In the genomic region with DNA sequence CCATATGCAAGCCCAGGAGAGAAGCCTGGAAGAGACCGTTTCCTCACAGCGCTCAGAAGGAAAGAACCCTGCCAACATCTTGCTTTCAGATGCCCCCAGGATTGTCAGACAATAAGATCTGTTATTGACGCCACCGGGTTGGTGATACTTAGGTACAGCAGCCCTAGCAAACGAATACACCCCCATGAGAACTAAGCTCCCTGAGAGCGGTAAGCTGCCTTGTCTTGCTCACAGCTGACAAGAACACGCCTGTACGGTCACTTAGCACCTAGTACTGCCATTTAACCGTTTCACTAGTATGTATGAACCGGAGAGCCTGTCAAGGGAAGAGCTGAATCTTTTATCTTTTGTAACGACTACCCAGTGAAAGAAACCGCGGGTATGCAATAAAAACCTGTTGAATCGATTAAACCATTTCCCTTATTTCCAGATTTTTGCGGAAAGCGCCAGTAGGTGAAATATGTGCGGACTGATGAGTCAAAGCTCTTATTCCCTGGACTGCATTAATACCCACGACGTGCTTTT, we compare ENCODE assay signal across 1 cellular context.
TF ChIP-seq lines count a peak whose summit lies in the region.

No MANE protein-coding gene starts in this region.

TF ChIP-seq in HEK293, 187 proteins besides CTCF, POLR2A, EP300 and RAD21 (continued from another document):
- TF ChIP-seq, protein P1, sequence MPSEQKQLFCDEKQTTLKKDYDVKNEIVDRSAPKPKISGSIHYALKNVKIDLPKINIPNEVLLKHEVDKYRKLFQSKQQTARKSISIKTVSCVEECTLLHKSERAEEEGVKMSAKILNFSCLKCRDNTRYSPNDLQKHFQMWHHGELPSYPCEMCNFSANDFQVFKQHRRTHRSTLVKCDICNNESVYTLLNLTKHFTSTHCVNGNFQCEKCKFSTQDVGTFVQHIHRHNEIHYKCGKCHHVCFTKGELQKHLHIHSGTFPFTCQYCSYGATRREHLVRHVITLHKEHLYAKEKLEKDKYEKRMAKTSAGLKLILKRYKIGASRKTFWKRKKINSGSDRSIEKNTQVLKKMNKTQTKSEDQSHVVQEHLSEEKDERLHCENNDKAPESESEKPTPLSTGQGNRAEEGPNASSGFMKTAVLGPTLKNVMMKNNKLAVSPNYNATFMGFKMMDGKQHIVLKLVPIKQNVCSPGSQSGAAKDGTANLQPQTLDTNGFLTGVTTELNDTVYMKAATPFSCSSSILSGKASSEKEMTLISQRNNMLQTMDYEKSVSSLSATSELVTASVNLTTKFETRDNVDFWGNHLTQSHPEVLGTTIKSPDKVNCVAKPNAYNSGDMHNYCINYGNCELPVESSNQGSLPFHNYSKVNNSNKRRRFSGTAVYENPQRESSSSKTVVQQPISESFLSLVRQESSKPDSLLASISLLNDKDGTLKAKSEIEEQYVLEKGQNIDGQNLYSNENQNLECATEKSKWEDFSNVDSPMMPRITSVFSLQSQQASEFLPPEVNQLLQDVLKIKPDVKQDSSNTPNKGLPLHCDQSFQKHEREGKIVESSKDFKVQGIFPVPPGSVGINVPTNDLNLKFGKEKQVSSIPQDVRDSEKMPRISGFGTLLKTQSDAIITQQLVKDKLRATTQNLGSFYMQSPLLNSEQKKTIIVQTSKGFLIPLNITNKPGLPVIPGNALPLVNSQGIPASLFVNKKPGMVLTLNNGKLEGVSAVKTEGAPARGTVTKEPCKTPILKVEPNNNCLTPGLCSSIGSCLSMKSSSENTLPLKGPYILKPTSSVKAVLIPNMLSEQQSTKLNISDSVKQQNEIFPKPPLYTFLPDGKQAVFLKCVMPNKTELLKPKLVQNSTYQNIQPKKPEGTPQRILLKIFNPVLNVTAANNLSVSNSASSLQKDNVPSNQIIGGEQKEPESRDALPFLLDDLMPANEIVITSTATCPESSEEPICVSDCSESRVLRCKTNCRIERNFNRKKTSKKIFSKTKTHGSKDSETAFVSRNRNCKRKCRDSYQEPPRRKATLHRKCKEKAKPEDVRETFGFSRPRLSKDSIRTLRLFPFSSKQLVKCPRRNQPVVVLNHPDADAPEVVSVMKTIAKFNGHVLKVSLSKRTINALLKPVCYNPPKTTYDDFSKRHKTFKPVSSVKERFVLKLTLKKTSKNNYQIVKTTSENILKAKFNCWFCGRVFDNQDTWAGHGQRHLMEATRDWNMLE (tag by site-specific recombination; conservative IDR thresholded peaks at IDR 0.05; ENCODE audit: low read depth): no peak
- TF ChIP-seq ZNF335 (tag by site-specific recombination; conservative IDR thresholded peaks at IDR 0.05) (peak; percentile 35; the same call in 1 of the 2 replicates), ZNF707 (tag by site-specific recombination; IDR thresholded peaks at IDR 0.05) (no peak), MYNN (tag by site-specific recombination; IDR thresholded peaks at IDR 0.05; ENCODE audit: borderline replicate concordance) (no peak), SP3 (tag by site-specific recombination; IDR thresholded peaks at IDR 0.05) (no peak), GLIS1 (tag by site-specific recombination; IDR thresholded peaks at IDR 0.05) (no peak), ZNF549 (tag by site-specific recombination; IDR thresholded peaks at IDR 0.05) (no peak), GLIS2 (tag by site-specific recombination; IDR thresholded peaks at IDR 0.05) (no peak), SP2 (tag by site-specific recombination; IDR thresholded peaks at IDR 0.05) (no peak), ZNF140 (tag by site-specific recombination; IDR thresholded peaks at IDR 0.05) (no peak), ZBTB48 (tag by site-specific recombination; IDR thresholded peaks at IDR 0.05) (no peak; the same call in 1 of the 2 replicates), SCRT2 (tag by site-specific recombination; IDR thresholded peaks at IDR 0.05) (peak; percentile 99)
- TF ChIP-seq, protein P2, sequence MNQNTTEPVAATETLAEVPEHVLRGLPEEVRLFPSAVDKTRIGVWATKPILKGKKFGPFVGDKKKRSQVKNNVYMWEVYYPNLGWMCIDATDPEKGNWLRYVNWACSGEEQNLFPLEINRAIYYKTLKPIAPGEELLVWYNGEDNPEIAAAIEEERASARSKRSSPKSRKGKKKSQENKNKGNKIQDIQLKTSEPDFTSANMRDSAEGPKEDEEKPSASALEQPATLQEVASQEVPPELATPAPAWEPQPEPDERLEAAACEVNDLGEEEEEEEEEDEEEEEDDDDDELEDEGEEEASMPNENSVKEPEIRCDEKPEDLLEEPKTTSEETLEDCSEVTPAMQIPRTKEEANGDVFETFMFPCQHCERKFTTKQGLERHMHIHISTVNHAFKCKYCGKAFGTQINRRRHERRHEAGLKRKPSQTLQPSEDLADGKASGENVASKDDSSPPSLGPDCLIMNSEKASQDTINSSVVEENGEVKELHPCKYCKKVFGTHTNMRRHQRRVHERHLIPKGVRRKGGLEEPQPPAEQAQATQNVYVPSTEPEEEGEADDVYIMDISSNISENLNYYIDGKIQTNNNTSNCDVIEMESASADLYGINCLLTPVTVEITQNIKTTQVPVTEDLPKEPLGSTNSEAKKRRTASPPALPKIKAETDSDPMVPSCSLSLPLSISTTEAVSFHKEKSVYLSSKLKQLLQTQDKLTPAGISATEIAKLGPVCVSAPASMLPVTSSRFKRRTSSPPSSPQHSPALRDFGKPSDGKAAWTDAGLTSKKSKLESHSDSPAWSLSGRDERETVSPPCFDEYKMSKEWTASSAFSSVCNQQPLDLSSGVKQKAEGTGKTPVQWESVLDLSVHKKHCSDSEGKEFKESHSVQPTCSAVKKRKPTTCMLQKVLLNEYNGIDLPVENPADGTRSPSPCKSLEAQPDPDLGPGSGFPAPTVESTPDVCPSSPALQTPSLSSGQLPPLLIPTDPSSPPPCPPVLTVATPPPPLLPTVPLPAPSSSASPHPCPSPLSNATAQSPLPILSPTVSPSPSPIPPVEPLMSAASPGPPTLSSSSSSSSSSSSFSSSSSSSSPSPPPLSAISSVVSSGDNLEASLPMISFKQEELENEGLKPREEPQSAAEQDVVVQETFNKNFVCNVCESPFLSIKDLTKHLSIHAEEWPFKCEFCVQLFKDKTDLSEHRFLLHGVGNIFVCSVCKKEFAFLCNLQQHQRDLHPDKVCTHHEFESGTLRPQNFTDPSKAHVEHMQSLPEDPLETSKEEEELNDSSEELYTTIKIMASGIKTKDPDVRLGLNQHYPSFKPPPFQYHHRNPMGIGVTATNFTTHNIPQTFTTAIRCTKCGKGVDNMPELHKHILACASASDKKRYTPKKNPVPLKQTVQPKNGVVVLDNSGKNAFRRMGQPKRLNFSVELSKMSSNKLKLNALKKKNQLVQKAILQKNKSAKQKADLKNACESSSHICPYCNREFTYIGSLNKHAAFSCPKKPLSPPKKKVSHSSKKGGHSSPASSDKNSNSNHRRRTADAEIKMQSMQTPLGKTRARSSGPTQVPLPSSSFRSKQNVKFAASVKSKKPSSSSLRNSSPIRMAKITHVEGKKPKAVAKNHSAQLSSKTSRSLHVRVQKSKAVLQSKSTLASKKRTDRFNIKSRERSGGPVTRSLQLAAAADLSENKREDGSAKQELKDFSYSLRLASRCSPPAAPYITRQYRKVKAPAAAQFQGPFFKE (tag by site-specific recombination; IDR thresholded peaks at IDR 0.05; ENCODE audit: borderline replicate concordance): no peak
- TF ChIP-seq, protein P3, sequence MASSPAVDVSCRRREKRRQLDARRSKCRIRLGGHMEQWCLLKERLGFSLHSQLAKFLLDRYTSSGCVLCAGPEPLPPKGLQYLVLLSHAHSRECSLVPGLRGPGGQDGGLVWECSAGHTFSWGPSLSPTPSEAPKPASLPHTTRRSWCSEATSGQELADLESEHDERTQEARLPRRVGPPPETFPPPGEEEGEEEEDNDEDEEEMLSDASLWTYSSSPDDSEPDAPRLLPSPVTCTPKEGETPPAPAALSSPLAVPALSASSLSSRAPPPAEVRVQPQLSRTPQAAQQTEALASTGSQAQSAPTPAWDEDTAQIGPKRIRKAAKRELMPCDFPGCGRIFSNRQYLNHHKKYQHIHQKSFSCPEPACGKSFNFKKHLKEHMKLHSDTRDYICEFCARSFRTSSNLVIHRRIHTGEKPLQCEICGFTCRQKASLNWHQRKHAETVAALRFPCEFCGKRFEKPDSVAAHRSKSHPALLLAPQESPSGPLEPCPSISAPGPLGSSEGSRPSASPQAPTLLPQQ (tag by site-specific recombination; IDR thresholded peaks at IDR 0.05): no peak
- TF ChIP-seq, protein P4, sequence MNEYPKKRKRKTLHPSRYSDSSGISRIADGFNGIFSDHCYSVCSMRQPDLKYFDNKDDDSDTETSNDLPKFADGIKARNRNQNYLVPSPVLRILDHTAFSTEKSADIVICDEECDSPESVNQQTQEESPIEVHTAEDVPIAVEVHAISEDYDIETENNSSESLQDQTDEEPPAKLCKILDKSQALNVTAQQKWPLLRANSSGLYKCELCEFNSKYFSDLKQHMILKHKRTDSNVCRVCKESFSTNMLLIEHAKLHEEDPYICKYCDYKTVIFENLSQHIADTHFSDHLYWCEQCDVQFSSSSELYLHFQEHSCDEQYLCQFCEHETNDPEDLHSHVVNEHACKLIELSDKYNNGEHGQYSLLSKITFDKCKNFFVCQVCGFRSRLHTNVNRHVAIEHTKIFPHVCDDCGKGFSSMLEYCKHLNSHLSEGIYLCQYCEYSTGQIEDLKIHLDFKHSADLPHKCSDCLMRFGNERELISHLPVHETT (tag by site-specific recombination; IDR thresholded peaks at IDR 0.05): no peak
